ENCODE assay signal across 10 cellular contexts in genomic region chr20:21548390-21549035, GRCh38. TPM values are rescaled to one million over a fixed set of nuclear protein-coding genes. Genes with fewer than 3 reads are reported as not detected.
A peak's percentile ranks its signal among the peaks of the same experiment; 100 is the strongest.
DNase-seq lines count a peak whose midpoint lies in the region; ATAC-seq lines count a peak whose summit lies in the region.
"Had no signal": no experiment of that assay in that cellular context is flagged by ENCODE, and none has a peak within 500 bp of the region (broad histone marks: within the 10 kb centered on the region; RNA-seq: fewer than 3 reads in every experiment).

No MANE protein-coding gene starts in this region.

- H3K9me3 Mint-ChIP-seq in activated T-helper 1 cell treated with anti-CD3 and anti-CD28 coated beads, Interleukin-12 subunit alpha, Interleukin-12 subunit beta, Interleukin-2, Interleukin-4 antibody, amounts not matched to agents 30 ng/mL and 10 ng/mL and 1 ng/mL, durations not matched to agents 14 hours and 24 hours and 36 hours = peaks cover 8% of the 10 kb centered on the region

- intact Hi-C loops in activated T-helper 1 cell treated with anti-CD3 and anti-CD28 coated beads, Interleukin-12 subunit alpha, Interleukin-12 subunit beta, Interleukin-2, Interleukin-4 antibody, amounts not matched to agents 30 ng/mL and 10 ng/mL and 1 ng/mL, durations not matched to agents 14 hours and 24 hours and 36 hours (cut with micrococcal nuclease) = loop anchor here (1.0 to 2.0 kb wide), 3 partner anchors 11 to 1058 kb away; no protein-coding TSS in a partner anchor

- ATAC-seq in GM19395 (IDR thresholded peaks at IDR 0.05; ENCODE audit: unreplicated experiment) (peak; percentile 85), GM21737 (IDR thresholded peaks at IDR 0.05; ENCODE audit: unreplicated experiment) (no peak)

- no peaks in the 10 kb centered on the region for H3K36me3 Mint-ChIP-seq in activated T-helper 1 cell treated with anti-CD3 and anti-CD28 coated beads, Interleukin-12 subunit alpha, Interleukin-12 subunit beta, Interleukin-2, Interleukin-4 antibody, amounts not matched to agents 30 ng/mL and 10 ng/mL and 1 ng/mL, durations not matched to agents 14 hours and 24 hours and 36 hours (ENCODE audit: low read depth)

- peak overlapping the region; percentile 41 for H3K4me3 ChIP-seq in Jurkat, Clone E6-1 (ENCODE audit: low read length)
- H3K4me3 ChIP-seq: hepatocyte had no signal

- DNase-seq in CD1c-positive myeloid dendritic cell (ENCODE audit: extremely low spot score) (peak; percentile 15), KG1 (lab: John Stamatoyannopoulos, UW) (no peak), EL (no peak), Kasumi-1 (lab: John Stamatoyannopoulos, UW) (no peak)
- peak; percentile 98 for DNase-seq in Jurkat, Clone E6-1 (ENCODE audit: low read depth, low spot score)
- peak; percentile 61 for DNase-seq in activated T-helper 1 cell treated with anti-CD3 and anti-CD28 coated beads, Interleukin-12 subunit alpha, Interleukin-12 subunit beta, Interleukin-2, Interleukin-4 antibody, amounts not matched to agents 30 ng/mL and 10 ng/mL and 1 ng/mL, durations not matched to agents 14 hours and 24 hours and 36 hours (ENCODE audit: low spot score)
- DNase-seq: T1000 had no signal

- H3K4me1 Mint-ChIP-seq in activated T-helper 1 cell treated with anti-CD3 and anti-CD28 coated beads, Interleukin-12 subunit alpha, Interleukin-12 subunit beta, Interleukin-2, Interleukin-4 antibody, amounts not matched to agents 30 ng/mL and 10 ng/mL and 1 ng/mL, durations not matched to agents 14 hours and 24 hours and 36 hours (ENCODE audit: low read depth) = peaks cover 38% of the 10 kb centered on the region

- peak overlapping the region; percentile 47 for H3K4me3 Mint-ChIP-seq in activated T-helper 1 cell treated with anti-CD3 and anti-CD28 coated beads, Interleukin-12 subunit alpha, Interleukin-12 subunit beta, Interleukin-2, Interleukin-4 antibody, amounts not matched to agents 30 ng/mL and 10 ng/mL and 1 ng/mL, durations not matched to agents 14 hours and 24 hours and 36 hours

- H3K27ac Mint-ChIP-seq in activated T-helper 1 cell treated with anti-CD3 and anti-CD28 coated beads, Interleukin-12 subunit alpha, Interleukin-12 subunit beta, Interleukin-2, Interleukin-4 antibody, amounts not matched to agents 30 ng/mL and 10 ng/mL and 1 ng/mL, durations not matched to agents 14 hours and 24 hours and 36 hours = peak overlapping the region; percentile 81

- peaks cover 4% of the 10 kb centered on the region for H3K27me3 Mint-ChIP-seq in activated T-helper 1 cell treated with anti-CD3 and anti-CD28 coated beads, Interleukin-12 subunit alpha, Interleukin-12 subunit beta, Interleukin-2, Interleukin-4 antibody, amounts not matched to agents 30 ng/mL and 10 ng/mL and 1 ng/mL, durations not matched to agents 14 hours and 24 hours and 36 hours (ENCODE audit: insufficient read depth)

RNA-seq across cellular contexts. Expression of gene NKX2-2, which starts 34.6 kb away (rescaled TPM):
- 0.61 TPM for polyA plus RNA-seq in Jurkat, Clone E6-1 (2012; ENCODE audit: insufficient read depth, insufficient read length)
- total RNA-seq in activated T-helper 1 cell treated with anti-CD3 and anti-CD28 coated beads, Interleukin-12 subunit alpha, Interleukin-12 subunit beta, Interleukin-2, Interleukin-4 antibody, amounts not matched to agents 30 ng/mL and 10 ng/mL and 1 ng/mL, durations not matched to agents 14 hours and 24 hours and 36 hours = not detected in 2 replicates
- polyA plus RNA-seq: hepatocyte had no signal

Comparison
In these comparisons a context has a peak if more than half of its experiments do, and no peak if none do; other contexts are left out.
1. DNase-seq: peak in CD1c-positive myeloid dendritic cell (single experiment), Jurkat, Clone E6-1 (single experiment) and activated T-helper 1 cell treated with anti-CD3 and anti-CD28 coated beads, Interleukin-12 subunit alpha, Interleukin-12 subunit beta, Interleukin-2, Interleukin-4 antibody, amounts not matched to agents 30 ng/mL and 10 ng/mL and 1 ng/mL, durations not matched to agents 14 hours and 24 hours and 36 hours (single experiment); none in KG1 (single experiment), EL (single experiment) and Kasumi-1 (0 of 2).